In the genomic region with DNA sequence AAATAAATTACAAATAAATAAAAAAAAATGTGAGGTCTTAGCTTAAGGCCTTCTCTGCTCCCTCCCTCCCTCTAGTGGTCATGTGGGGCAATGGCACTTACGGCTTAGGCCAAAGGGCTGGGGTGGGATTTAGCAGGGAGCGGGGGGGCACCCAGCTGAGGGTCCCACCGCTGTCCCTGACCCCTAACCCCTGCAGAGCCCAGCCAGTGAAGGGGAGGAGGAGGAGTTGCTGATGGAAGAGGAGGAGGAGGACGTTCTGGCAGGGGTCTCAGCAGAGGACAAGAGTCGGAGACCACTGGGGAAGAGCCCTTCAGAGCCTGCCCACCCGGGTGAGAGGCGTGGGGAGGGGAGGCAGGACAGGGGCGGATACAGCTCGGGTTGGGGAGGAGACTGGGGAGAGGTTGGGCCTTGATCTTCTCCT, we compare ENCODE assay signal across 8 cellular contexts. TPM values are rescaled to one million over a fixed set of nuclear protein-coding genes. Genes with fewer than 3 reads are reported as not detected.
A peak's percentile ranks its signal among the peaks of the same experiment; 100 is the strongest.
DNase-seq lines count a peak whose midpoint lies in the region; ATAC-seq and TF ChIP-seq lines count a peak whose summit lies in the region.

No MANE protein-coding gene starts in this region.

- H3K4me3 ChIP-seq in epithelial cell of esophagus (ENCODE audit: low read length) (no peak overlapping the region), uterus (no peak overlapping the region)

- H3K36me3 Mint-ChIP-seq in nephron (ENCODE audit: low read depth): peaks cover 10% of the 10 kb centered on the region

- no peak for TF ChIP-seq POLR2A in uterus (IDR thresholded peaks at IDR 0.05)

- H3K27ac ChIP-seq in uterus: no peak overlapping the region

- TF ChIP-seq CTCF in epithelial cell of esophagus (IDR thresholded peaks at IDR 0.05; ENCODE audit: insufficient read depth, low read depth, low read length, missing control alignments) (peak; percentile 73), nephron (IDR thresholded peaks at IDR 0.05; ENCODE audit: unreplicated experiment in 3 of 3) (peak; percentile 91 to 97 (median 96)), uterus (IDR thresholded peaks at IDR 0.05) (peak; percentile 38 to 86 (median 58))

- intact Hi-C loops in uterus (cut with DNase I; ENCODE audit: low total_unique reads): loop anchor here (10.0 kb wide), 1 partner anchor 88 kb away; no protein-coding TSS in a partner anchor

- no peaks in the 10 kb centered on the region for H3K4me1 Mint-ChIP-seq in nephron

- no peak for ATAC-seq in GM18498 (IDR thresholded peaks at IDR 0.05; ENCODE audit: unreplicated experiment)

- no peaks in the 10 kb centered on the region for H3K9me3 Mint-ChIP-seq in nephron

- no peaks in the 10 kb centered on the region for H3K4me1 ChIP-seq in uterus

- H3K4me3 Mint-ChIP-seq in nephron: no peak overlapping the region

- no peaks in the 10 kb centered on the region for H3K27me3 Mint-ChIP-seq in nephron (ENCODE audit: low read depth)

- H3K36me3 ChIP-seq in uterus: no peaks in the 10 kb centered on the region

- H3K9me3 ChIP-seq in uterus: no peaks in the 10 kb centered on the region

- no peak overlapping the region for H3K27ac Mint-ChIP-seq in nephron

- H3K27me3 ChIP-seq in uterus: no peaks in the 10 kb centered on the region

- peak; percentile 22 for DNase-seq in DMS79 treated with DMSO at 0.1 percent for 48 hours (lab: John Stamatoyannopoulos, UW)
- DNase-seq in DMS79 (lab: John Stamatoyannopoulos, UW): no peak
- DNase-seq in NCI-H2227 (lab: John Stamatoyannopoulos, UW; ENCODE audit: unreplicated experiment): peak; percentile 72
- peak; percentile 35 to 47 for DNase-seq in activated CD4-positive, alpha-beta T cell treated with anti-CD3 and anti-CD28 coated beads, Interleukin-2, amount 50 U/mL, for 24 hours (ENCODE audit: low read depth in 1 of 2, low spot score in 1 of 2)
- peak; percentile 61 for DNase-seq in epithelial cell of esophagus (ENCODE audit: low read depth)
- peak in 1 of 2 donors; percentile 57 for DNase-seq in uterus

RNA-seq across cellular contexts. Expression of a gene that starts 9.3 kb away (rescaled TPM):
- total RNA-seq in uterus: 10 to 100 TPM in 1 of 4 donors, 1 to 10 TPM in 1, under 1 TPM in 1, not detected in 1; 0.51 to 13.8 (median 5.8) TPM

RNA-seq across cellular contexts. Expression of a gene that starts 14.1 kb away (rescaled TPM):
- 1 to 10 TPM in 3 of 4 donors, under 1 TPM in 1; 0.29 to 9.4 (median 6.2) TPM for total RNA-seq in uterus

RNA-seq across cellular contexts. Expression of a gene that starts 47.6 kb away (rescaled TPM):
- 10 to 100 TPM; 11.8 to 69.3 (median 29.5) TPM for total RNA-seq in uterus

RNA-seq across cellular contexts. Expression of a gene that starts 48.3 kb away (rescaled TPM):
- total RNA-seq in uterus: 1 to 10 TPM in 1 of 4 donors, not detected in 3; 3.1 TPM

RNA-seq across cellular contexts. Expression of a gene that starts 49.7 kb away (rescaled TPM):
- total RNA-seq in uterus: 10 to 100 TPM in 1 of 4 donors, 1 to 10 TPM in 2, under 1 TPM in 1; 0.59 to 12.9 (median 8.0) TPM
